35 cellular contexts compared by ENCODE assay signal in genomic region chr4:59086410-59086809, GRCh38.
DNase-seq lines count a peak whose midpoint lies in the region; ATAC-seq and TF ChIP-seq lines count a peak whose summit lies in the region.
"Had no signal": no experiment of that assay in that cellular context is flagged by ENCODE, and none has a peak within 500 bp of the region (broad histone marks: within the 10 kb centered on the region; RNA-seq: fewer than 3 reads in every experiment).

No MANE protein-coding gene starts in this region.

- POLR2A ChIA-PET in naive thymus-derived CD4-positive, alpha-beta T cell (lab: Charles Lee), result no interaction called here

- TF ChIP-seq CTCF in GM23338 (conservative IDR thresholded peaks at IDR 0.05; ENCODE audit: low read depth in 2 of 2), result no peak
- TF ChIP-seq CTCF in neural cell (IDR thresholded peaks at IDR 0.05; ENCODE audit: poor library complexity, severe bottlenecking), result no peak

- H3K4me3 Mint-ChIP-seq in GM23338, result no peak overlapping the region
- no peak overlapping the region for H3K4me3 Mint-ChIP-seq in naive thymus-derived CD4-positive, alpha-beta T cell
- H3K4me3 Mint-ChIP-seq: B cell; CD14-positive monocyte; CD4-positive, alpha-beta memory T cell; CD4-positive, alpha-beta T cell; CD4-positive, CD25-positive, alpha-beta regulatory T cell; CD8-positive, alpha-beta memory T cell; CD8-positive, alpha-beta T cell had no signal

- no peak overlapping the region for H3K9ac ChIP-seq in neural cell (ENCODE audit: low read length)
- H3K9ac ChIP-seq: BLaER1; BLaER1 treated with 17β-estradiol and CSF1 and Interleukin-3, amounts not matched to agents 10 nM and 100 nM had no signal

- TF ChIP-seq RAD21 in neural cell (conservative IDR thresholded peaks at IDR 0.05), result peak; percentile 32

- H2AFZ ChIP-seq in GM23338 (peak overlapping the region; percentile 43; the same call in 1 of the 2 replicates), neural cell (ENCODE audit: low read depth, low read length) (no peak overlapping the region)

- H3K27me3 ChIP-seq in GM23338 (ENCODE audit: insufficient read depth) (no peaks in the 10 kb centered on the region), neural cell (ENCODE audit: insufficient read depth, low read depth, low read length) (no peaks in the 10 kb centered on the region), H7 (ENCODE audit: control insufficient read depth, insufficient read depth, low read length) (no peaks in the 10 kb centered on the region)
- no peaks in the 10 kb centered on the region for H3K27me3 ChIP-seq in naive thymus-derived CD4-positive, alpha-beta T cell (ENCODE audit: control insufficient read depth in 2 of 2, insufficient read depth in 2 of 2, low read length in 2 of 2)
- H3K27me3 ChIP-seq: BE2C; BLaER1; BLaER1 treated with 17β-estradiol and CSF1 and Interleukin-3, amounts not matched to agents 10 nM and 100 nM had no signal

- no peaks in the 10 kb centered on the region for H3K27me3 Mint-ChIP-seq in GM23338 (ENCODE audit: insufficient read depth, low read depth, poor library complexity)
- H3K27me3 Mint-ChIP-seq in naive thymus-derived CD4-positive, alpha-beta T cell, result no peaks in the 10 kb centered on the region
- H3K27me3 Mint-ChIP-seq: B cell; CD4-positive, alpha-beta memory T cell; CD4-positive, alpha-beta T cell; CD4-positive, CD25-positive, alpha-beta regulatory T cell; CD8-positive, alpha-beta memory T cell had no signal

- CTCF ChIA-PET in naive thymus-derived CD4-positive, alpha-beta T cell (lab: Charles Lee), result no interaction called here

- H3F3A ChIP-seq in GM23338 (replicated peaks; ENCODE audit: low read depth) (no peaks in the 10 kb centered on the region), neural cell (ENCODE audit: insufficient read depth, low read length, poor library complexity, severe bottlenecking) (no peaks in the 10 kb centered on the region)

- H3K79me2 ChIP-seq in GM23338 (replicated peaks; ENCODE audit: insufficient read depth), result no peaks in the 10 kb centered on the region
- no peaks in the 10 kb centered on the region for H3K79me2 ChIP-seq in neural cell (replicated peaks; ENCODE audit: insufficient read depth, low read length)

- intact Hi-C loops in naive thymus-derived CD4-positive, alpha-beta T cell (cut with micrococcal nuclease), result no loop called here

- ATAC-seq in GM23338, result no peak
- ATAC-seq in naive thymus-derived CD4-positive, alpha-beta T cell, result no peak
- ATAC-seq: A549; CD8-positive, alpha-beta T cell had no signal

- H3K9me3 ChIP-seq in neural cell (ENCODE audit: low read length), result no peaks in the 10 kb centered on the region
- no peaks in the 10 kb centered on the region for H3K9me3 ChIP-seq in naive thymus-derived CD4-positive, alpha-beta T cell (ENCODE audit: control insufficient read depth in 2 of 3, low read length in 3 of 3)
- H3K9me3 ChIP-seq: A549; BE2C; BLaER1; BLaER1 treated with 17β-estradiol and CSF1 and Interleukin-3, amounts not matched to agents 10 nM and 100 nM; Caco-2 had no signal

- H3K4me1 Mint-ChIP-seq in GM23338, result peaks cover under 1% of the 10 kb centered on the region; the same call in 2 of the 3 replicates
- H3K4me1 Mint-ChIP-seq in naive thymus-derived CD4-positive, alpha-beta T cell, result no peaks in the 10 kb centered on the region
- H3K4me1 Mint-ChIP-seq: B cell; CD14-positive monocyte; CD4-positive, alpha-beta memory T cell; CD4-positive, CD25-positive, alpha-beta regulatory T cell; CD8-positive, alpha-beta memory T cell had no signal

- DNase-seq in COLO829 (ENCODE audit: low spot score), result peak; percentile 17
- no peak for DNase-seq in GM23338 (ENCODE audit: low spot score)
- DNase-seq in foreskin melanocyte, result peak; percentile 2
- no peak for DNase-seq in H7
- no peak for DNase-seq in mucosa of gallbladder (ENCODE audit: low spot score)
- DNase-seq in T-helper 9 cell, result no peak
- DNase-seq in naive thymus-derived CD4-positive, alpha-beta T cell, result no peak
- DNase-seq: 8988T; ACHN; AML-193; BE2C; C1 segment of cervical spinal cord; Caco-2; Calu3; CD4-positive, alpha-beta memory T cell; CD4-positive, alpha-beta T cell; CD4-positive, CD25-positive, alpha-beta regulatory T cell; CD8-positive, alpha-beta memory T cell; CD8-positive, alpha-beta T cell; COR-L47; DMS 273 treated with DMSO at 0.1 percent for 48 hours; DMS153; DMS53; DMS79; DMS79 treated with DMSO at 0.1 percent for 48 hours; DND-41; EL had no signal

- H3K4me1 ChIP-seq in GM23338 (ENCODE audit: insufficient read depth), result no peaks in the 10 kb centered on the region
- no peaks in the 10 kb centered on the region for H3K4me1 ChIP-seq in naive thymus-derived CD4-positive, alpha-beta T cell (ENCODE audit: control insufficient read depth in 2 of 2, insufficient read depth in 2 of 2, low read length in 2 of 2)
- H3K4me1 ChIP-seq: A549; BE2C; BLaER1; BLaER1 treated with 17β-estradiol and CSF1 and Interleukin-3, amounts not matched to agents 10 nM and 100 nM; Caco-2 had no signal

- no peaks in the 10 kb centered on the region for H3K9me3 Mint-ChIP-seq in GM23338
- peaks cover 0 to 11% (median 4%) of the 10 kb centered on the region in 11 donors for H3K9me3 Mint-ChIP-seq in naive thymus-derived CD4-positive, alpha-beta T cell
- H3K9me3 Mint-ChIP-seq: CD4-positive, alpha-beta T cell had no signal

- H3K9me2 ChIP-seq in GM23338 (ENCODE audit: insufficient read depth), result no peaks in the 10 kb centered on the region
- H3K9me2 ChIP-seq in neural cell (ENCODE audit: insufficient read depth, low read length), result no peaks in the 10 kb centered on the region

- H3K4me2 ChIP-seq in GM23338 (no peak overlapping the region), neural cell (ENCODE audit: low read length) (no peak overlapping the region)
- H3K4me2 ChIP-seq: A549; BLaER1; BLaER1 treated with 17β-estradiol and CSF1 and Interleukin-3, amounts not matched to agents 10 nM and 100 nM had no signal

- TF ChIP-seq EP300 in neural cell (conservative IDR thresholded peaks at IDR 0.05; ENCODE audit: poor library complexity, severe bottlenecking), result peak; percentile 78

- H3K36me3 ChIP-seq in GM23338 (ENCODE audit: insufficient read depth) (no peaks in the 10 kb centered on the region), neural cell (ENCODE audit: insufficient read depth, low read length) (no peaks in the 10 kb centered on the region), H7 (replicated peaks; ENCODE audit: control insufficient read depth, insufficient read depth, low read length) (no peaks in the 10 kb centered on the region)
- H3K36me3 ChIP-seq in naive thymus-derived CD4-positive, alpha-beta T cell (ENCODE audit: control insufficient read depth in 2 of 3, insufficient read depth in 3 of 3, low read length in 3 of 3), result no peaks in the 10 kb centered on the region
- H3K36me3 ChIP-seq: BE2C; BLaER1; BLaER1 treated with 17β-estradiol and CSF1 and Interleukin-3, amounts not matched to agents 10 nM and 100 nM had no signal

- H4K20me1 ChIP-seq in GM23338 (replicated peaks; ENCODE audit: insufficient read depth) (no peaks in the 10 kb centered on the region), neural cell (ENCODE audit: insufficient read depth) (no peaks in the 10 kb centered on the region)
- H4K20me1 ChIP-seq: BLaER1; BLaER1 treated with 17β-estradiol and CSF1 and Interleukin-3, amounts not matched to agents 10 nM and 100 nM had no signal

- H3K4me3 ChIP-seq in GM23338, result no peak overlapping the region
- no peak overlapping the region for H3K4me3 ChIP-seq in neural cell (ENCODE audit: low read length)
- H3K4me3 ChIP-seq in H7 (ENCODE audit: insufficient read depth, low read depth, low read length), result no peak overlapping the region
- no peak overlapping the region for H3K4me3 ChIP-seq in naive thymus-derived CD4-positive, alpha-beta T cell (ENCODE audit: low read length)
- H3K4me3 ChIP-seq: A549; BLaER1; BLaER1 treated with 17β-estradiol and CSF1 and Interleukin-3, amounts not matched to agents 10 nM and 100 nM had no signal

- no peak overlapping the region for H3K27ac Mint-ChIP-seq in GM23338
- H3K27ac Mint-ChIP-seq in naive thymus-derived CD4-positive, alpha-beta T cell, result no peak overlapping the region
- H3K27ac Mint-ChIP-seq: B cell; CD14-positive monocyte; CD4-positive, alpha-beta memory T cell; CD4-positive, alpha-beta T cell; CD4-positive, CD25-positive, alpha-beta regulatory T cell; CD8-positive, alpha-beta memory T cell; CD8-positive, alpha-beta T cell had no signal

- H3K36me3 Mint-ChIP-seq in GM23338 (ENCODE audit: low read depth), result no peaks in the 10 kb centered on the region
- no peaks in the 10 kb centered on the region for H3K36me3 Mint-ChIP-seq in naive thymus-derived CD4-positive, alpha-beta T cell
- H3K36me3 Mint-ChIP-seq: CD14-positive monocyte; CD4-positive, alpha-beta memory T cell; CD4-positive, CD25-positive, alpha-beta regulatory T cell; CD8-positive, alpha-beta memory T cell; CD8-positive, alpha-beta T cell had no signal

- no peak overlapping the region for H3K27ac ChIP-seq in GM23338 (ENCODE audit: low read depth)
- peak overlapping the region; percentile 27 for H3K27ac ChIP-seq in neural cell (ENCODE audit: low read length)
- no peak overlapping the region for H3K27ac ChIP-seq in naive thymus-derived CD4-positive, alpha-beta T cell (ENCODE audit: low read depth, low read length)
- H3K27ac ChIP-seq: 22Rv1; A549; BLaER1; BLaER1 treated with 17β-estradiol and CSF1 and Interleukin-3, amounts not matched to agents 10 nM and 100 nM; C4-2B had no signal

TF ChIP-seq in GM23338, 12 proteins besides CTCF, POLR2A, EP300 and RAD21 (continues in another document):
- TF ChIP-seq POLR2AphosphoS5 (IDR thresholded peaks at IDR 0.05; ENCODE audit: low read depth), result no peak
- no peak for TF ChIP-seq STAT1 (IDR thresholded peaks at IDR 0.05; ENCODE audit: unreplicated experiment)
- no peak for TF ChIP-seq NANOG (IDR thresholded peaks at IDR 0.05; ENCODE audit: borderline replicate concordance)
- TF ChIP-seq JUNB (IDR thresholded peaks at IDR 0.05; ENCODE audit: unreplicated experiment), result no peak
- no peak for TF ChIP-seq EZH2 (IDR thresholded peaks at IDR 0.05; ENCODE audit: low read depth, unreplicated experiment)
- TF ChIP-seq EZH2phosphoT487 (IDR thresholded peaks at IDR 0.05; ENCODE audit: unreplicated experiment), result no peak

TF ChIP-seq in neural cell, 6 proteins besides CTCF, POLR2A, EP300 and RAD21 (continues in another document):
- TF ChIP-seq TAF1 (IDR thresholded peaks at IDR 0.05; ENCODE audit: low read depth) (no peak), EZH2 (IDR thresholded peaks at IDR 0.05; ENCODE audit: borderline replicate concordance, insufficient read depth, low read length, poor library complexity, severe bottlenecking) (no peak), SMC3 (conservative IDR thresholded peaks at IDR 0.05; ENCODE audit: poor library complexity) (no peak), MXI1 (conservative IDR thresholded peaks at IDR 0.05; ENCODE audit: poor library complexity, severe bottlenecking) (no peak), POLR2AphosphoS5 (IDR thresholded peaks at IDR 0.05) (peak; percentile 25)

Comparison
In these comparisons a context has a peak if more than half of its experiments do, and no peak if none do; other contexts are left out.
1. DNase-seq: peak in COLO829 (single experiment) and foreskin melanocyte (single experiment); none in GM23338 (single experiment), H7 (single experiment), mucosa of gallbladder (single experiment), T-helper 9 cell (single experiment) and naive thymus-derived CD4-positive, alpha-beta T cell (0 of 9).